Comparison of ENCODE assay signal across 1 cellular context in genomic region chr9:129761901-129762359, GRCh38.
TF ChIP-seq lines count a peak whose summit lies in the region.

No MANE protein-coding gene starts in this region.

TF ChIP-seq in SK-N-SH treated with all-trans-retinoic acid at 6 μM for 48 hours, 23 proteins besides CTCF, POLR2A, EP300 and RAD21 (continued from another document):
- TF ChIP-seq TSHZ2 (CRISPR knock-in tag; IDR thresholded peaks at IDR 0.05) (no peak), ZC3H10 (CRISPR knock-in tag; IDR thresholded peaks at IDR 0.05) (no peak), CREB5 (CRISPR knock-in tag; IDR thresholded peaks at IDR 0.05; ENCODE audit: low read depth) (no peak), PPARA (CRISPR knock-in tag; IDR thresholded peaks at IDR 0.05; ENCODE audit: borderline replicate concordance) (no peak)
